ENCODE assay signal across 25 cellular contexts in the genomic region with DNA sequence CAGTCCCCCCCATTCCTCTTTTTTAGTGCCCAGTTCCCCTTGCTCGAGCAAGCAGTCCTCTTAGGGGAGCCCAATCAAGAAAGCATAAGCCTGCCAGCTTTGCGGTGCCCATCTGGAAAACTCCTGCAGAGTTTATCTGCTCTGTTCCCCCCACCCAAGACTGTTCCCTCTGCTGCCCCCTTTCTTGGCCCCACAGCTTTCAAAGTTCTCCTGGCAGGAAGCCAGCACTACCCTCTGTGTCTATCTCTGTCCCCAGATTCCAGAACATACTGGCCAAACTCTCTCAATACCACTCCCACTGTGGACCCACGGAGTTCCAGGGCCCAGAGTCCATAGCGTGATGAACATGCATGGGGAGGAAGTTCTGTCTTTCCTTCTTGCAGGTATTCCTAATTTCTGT.
"Had no signal": no experiment of that assay in that cellular context is flagged by ENCODE, and none has a peak within 500 bp of the region (broad histone marks: within the 10 kb centered on the region; RNA-seq: fewer than 3 reads in every experiment).

No MANE protein-coding gene starts in this region.

- H3K36me3 ChIP-seq: gastrocnemius medialis, heart left ventricle, lower lobe of right lung, neutrophil, pancreas, right atrium auricular region, tibial artery, upper lobe of left lung, vagina had no signal

- H3K4me2 ChIP-seq: smooth muscle cell had no signal

- H3K36me3 Mint-ChIP-seq: immature natural killer cell, natural killer cell had no signal

- H3K27ac ChIP-seq: gastrocnemius medialis, heart left ventricle, lower lobe of right lung, neutrophil, pancreas, right atrium auricular region, testis, tibial artery, upper lobe of left lung, vagina had no signal

- H3K4me1 ChIP-seq: gastrocnemius medialis, heart left ventricle, lower lobe of right lung, right atrium auricular region, testis, upper lobe of left lung had no signal

- H3K27me3 ChIP-seq: gastrocnemius medialis, pancreas, right atrium auricular region, testis, upper lobe of left lung, vagina had no signal

- H3K4me1 Mint-ChIP-seq: immature natural killer cell, natural killer cell had no signal

- H3K9me3 ChIP-seq: gastrocnemius medialis, heart left ventricle, lower lobe of right lung, neutrophil, pancreas, right atrium auricular region, testis, tibial artery, upper lobe of left lung, vagina had no signal

- FAIRE-seq: pancreas had no signal

- H3K27ac Mint-ChIP-seq: immature natural killer cell, natural killer cell had no signal

- DNase-seq: cerebellar nuclear complex; cortex of kidney; foreskin fibroblast; gastrocnemius medialis; heart left ventricle; hippocampal formation; immature natural killer cell; islet precursor cell; left ventricle myocardium superior; lower lobe of right lung; natural killer cell; pancreas; stimulated activated CD4-positive, alpha-beta T cell treated with anti-CD3 and anti-CD28 coated beads, Interleukin-12 subunit alpha, Interleukin-12 subunit beta, amount 100 ng/mL, for 4 hours; stimulated activated CD4-positive, alpha-beta T cell treated with anti-CD3 and anti-CD28 coated beads, Interleukin-1b, Interleukin-23, amount 100 ng/mL, for 48 hours; stimulated activated CD4-positive, alpha-beta T cell treated with anti-CD3 and anti-CD28 coated beads, Interleukin-4, amount 100 ng/mL, for 1 hour; stimulated activated CD8-positive, alpha-beta memory T cell treated with anti-CD3 and anti-CD28 coated beads, Interleukin-4, amount 100 ng/mL, for 48 hours; stimulated activated naive CD8-positive, alpha-beta T cell treated with anti-CD3 and anti-CD28 coated beads, Interleukin-15, Interleukin-2, amounts not matched to agents 100 U/mL and 50 U/mL, for 24 hours; testis; tibial artery; upper lobe of left lung had no signal

- H3K4me3 ChIP-seq: gastrocnemius medialis, heart left ventricle, lower lobe of right lung, pancreas, right atrium auricular region, smooth muscle cell, testis, tibial artery, upper lobe of left lung, vagina had no signal

- H3K9me3 Mint-ChIP-seq: immature natural killer cell, natural killer cell had no signal

- ATAC-seq: gastrocnemius medialis; heart left ventricle; left ventricle myocardium superior; lower lobe of right lung; natural killer cell; pancreas; sciatic nerve; stimulated activated naive CD8-positive, alpha-beta T cell treated with anti-CD3 and anti-CD28 coated beads, Interleukin-15, Interleukin-2, amounts not matched to agents 100 U/mL and 50 U/mL, for 24 hours had no signal

- H3K4me3 Mint-ChIP-seq: immature natural killer cell, natural killer cell had no signal
